ENCODE assay signal across 1 cellular context in genomic region chr16:20734056-20734455, GRCh38.
TF ChIP-seq lines count a peak whose summit lies in the region.

No MANE protein-coding gene starts in this region.

TF ChIP-seq in GM23338, 12 proteins besides CTCF, POLR2A, EP300 and RAD21 (continued from another document):
- TF ChIP-seq REST (IDR thresholded peaks at IDR 0.05; ENCODE audit: unreplicated experiment) (no peak), POLR2AphosphoS5 (IDR thresholded peaks at IDR 0.05; ENCODE audit: low read depth) (no peak), ZNF331 (CRISPR knock-in tag; IDR thresholded peaks at IDR 0.05; ENCODE audit: low read depth) (no peak), CREB1 (CRISPR knock-in tag; IDR thresholded peaks at IDR 0.05; ENCODE audit: low read depth) (no peak), ETS1 (IDR thresholded peaks at IDR 0.05) (no peak), EZH2 (IDR thresholded peaks at IDR 0.05; ENCODE audit: low read depth, unreplicated experiment) (no peak), NANOG (IDR thresholded peaks at IDR 0.05; ENCODE audit: borderline replicate concordance) (no peak), JUNB (IDR thresholded peaks at IDR 0.05; ENCODE audit: unreplicated experiment) (no peak), EZH2phosphoT487 (IDR thresholded peaks at IDR 0.05; ENCODE audit: unreplicated experiment) (no peak), ZNF114 (CRISPR knock-in tag; IDR thresholded peaks at IDR 0.05) (no peak)
- TF ChIP-seq, protein P1, sequence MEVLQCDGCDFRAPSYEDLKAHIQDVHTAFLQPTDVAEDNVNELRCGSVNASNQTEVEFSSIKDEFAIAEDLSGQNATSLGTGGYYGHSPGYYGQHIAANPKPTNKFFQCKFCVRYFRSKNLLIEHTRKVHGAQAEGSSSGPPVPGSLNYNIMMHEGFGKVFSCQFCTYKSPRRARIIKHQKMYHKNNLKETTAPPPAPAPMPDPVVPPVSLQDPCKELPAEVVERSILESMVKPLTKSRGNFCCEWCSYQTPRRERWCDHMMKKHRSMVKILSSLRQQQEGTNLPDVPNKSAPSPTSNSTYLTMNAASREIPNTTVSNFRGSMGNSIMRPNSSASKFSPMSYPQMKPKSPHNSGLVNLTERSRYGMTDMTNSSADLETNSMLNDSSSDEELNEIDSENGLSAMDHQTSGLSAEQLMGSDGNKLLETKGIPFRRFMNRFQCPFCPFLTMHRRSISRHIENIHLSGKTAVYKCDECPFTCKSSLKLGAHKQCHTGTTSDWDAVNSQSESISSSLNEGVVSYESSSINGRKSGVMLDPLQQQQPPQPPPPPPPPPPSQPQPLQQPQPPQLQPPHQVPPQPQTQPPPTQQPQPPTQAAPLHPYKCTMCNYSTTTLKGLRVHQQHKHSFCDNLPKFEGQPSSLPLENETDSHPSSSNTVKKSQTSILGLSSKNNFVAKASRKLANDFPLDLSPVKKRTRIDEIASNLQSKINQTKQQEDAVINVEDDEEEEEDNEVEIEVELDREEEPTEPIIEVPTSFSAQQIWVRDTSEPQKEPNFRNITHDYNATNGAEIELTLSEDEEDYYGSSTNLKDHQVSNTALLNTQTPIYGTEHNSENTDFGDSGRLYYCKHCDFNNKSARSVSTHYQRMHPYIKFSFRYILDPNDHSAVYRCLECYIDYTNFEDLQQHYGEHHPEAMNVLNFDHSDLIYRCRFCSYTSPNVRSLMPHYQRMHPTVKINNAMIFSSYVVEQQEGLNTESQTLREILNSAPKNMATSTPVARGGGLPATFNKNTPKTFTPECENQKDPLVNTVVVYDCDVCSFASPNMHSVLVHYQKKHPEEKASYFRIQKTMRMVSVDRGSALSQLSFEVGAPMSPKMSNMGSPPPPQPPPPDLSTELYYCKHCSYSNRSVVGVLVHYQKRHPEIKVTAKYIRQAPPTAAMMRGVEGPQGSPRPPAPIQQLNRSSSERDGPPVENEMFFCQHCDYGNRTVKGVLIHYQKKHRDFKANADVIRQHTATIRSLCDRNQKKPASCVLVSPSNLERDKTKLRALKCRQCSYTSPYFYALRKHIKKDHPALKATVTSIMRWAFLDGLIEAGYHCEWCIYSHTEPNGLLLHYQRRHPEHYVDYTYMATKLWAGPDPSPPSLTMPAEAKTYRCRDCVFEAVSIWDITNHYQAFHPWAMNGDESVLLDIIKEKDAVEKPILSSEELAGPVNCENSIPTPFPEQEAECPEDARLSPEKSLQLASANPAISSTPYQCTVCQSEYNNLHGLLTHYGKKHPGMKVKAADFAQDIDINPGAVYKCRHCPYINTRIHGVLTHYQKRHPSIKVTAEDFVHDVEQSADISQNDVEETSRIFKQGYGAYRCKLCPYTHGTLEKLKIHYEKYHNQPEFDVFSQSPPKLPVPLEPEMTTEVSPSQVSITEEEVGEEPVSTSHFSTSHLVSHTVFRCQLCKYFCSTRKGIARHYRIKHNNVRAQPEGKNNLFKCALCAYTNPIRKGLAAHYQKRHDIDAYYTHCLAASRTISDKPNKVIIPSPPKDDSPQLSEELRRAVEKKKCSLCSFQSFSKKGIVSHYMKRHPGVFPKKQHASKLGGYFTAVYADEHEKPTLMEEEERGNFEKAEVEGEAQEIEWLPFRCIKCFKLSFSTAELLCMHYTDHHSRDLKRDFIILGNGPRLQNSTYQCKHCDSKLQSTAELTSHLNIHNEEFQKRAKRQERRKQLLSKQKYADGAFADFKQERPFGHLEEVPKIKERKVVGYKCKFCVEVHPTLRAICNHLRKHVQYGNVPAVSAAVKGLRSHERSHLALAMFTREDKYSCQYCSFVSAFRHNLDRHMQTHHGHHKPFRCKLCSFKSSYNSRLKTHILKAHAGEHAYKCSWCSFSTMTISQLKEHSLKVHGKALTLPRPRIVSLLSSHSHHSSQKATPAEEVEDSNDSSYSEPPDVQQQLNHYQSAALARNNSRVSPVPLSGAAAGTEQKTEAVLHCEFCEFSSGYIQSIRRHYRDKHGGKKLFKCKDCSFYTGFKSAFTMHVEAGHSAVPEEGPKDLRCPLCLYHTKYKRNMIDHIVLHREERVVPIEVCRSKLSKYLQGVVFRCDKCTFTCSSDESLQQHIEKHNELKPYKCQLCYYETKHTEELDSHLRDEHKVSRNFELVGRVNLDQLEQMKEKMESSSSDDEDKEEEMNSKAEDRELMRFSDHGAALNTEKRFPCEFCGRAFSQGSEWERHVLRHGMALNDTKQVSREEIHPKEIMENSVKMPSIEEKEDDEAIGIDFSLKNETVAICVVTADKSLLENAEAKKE (CRISPR knock-in tag; IDR thresholded peaks at IDR 0.05) = no peak
TF ChIP-seq in GM23338: peak in this region for 0.
